8 cellular contexts compared by ENCODE assay signal in genomic region chr17:45051720-45052051, GRCh38. TPM values are rescaled to one million over a fixed set of nuclear protein-coding genes. Genes with fewer than 3 reads are reported as not detected.
DNase-seq lines count a peak whose midpoint lies in the region; ATAC-seq and TF ChIP-seq lines count a peak whose summit lies in the region.
"Not testable (repeated sequence)": the region's sequence is repeated elsewhere in the genome, so short reads cannot be mapped to it uniquely, and the experiment has no call there.

No MANE protein-coding gene starts in this region.

- H3K27ac ChIP-seq in ACC112 (ENCODE audit: low read depth, low read length): not testable (repeated sequence)
- H3K27ac ChIP-seq in RWPE1 (peak overlapping the region; percentile 99), colonic mucosa (peak overlapping the region; percentile 78), heart right ventricle (peak overlapping the region in 9 of 10 donors; percentile 77 to 93 (median 89))
- peak overlapping the region; percentile 67 for H3K27ac ChIP-seq in naive thymus-derived CD4-positive, alpha-beta T cell (ENCODE audit: low read depth, low read length)

- H3K36me3 ChIP-seq in ACC112 (ENCODE audit: insufficient read depth, low read length); H7 (replicated peaks; ENCODE audit: control insufficient read depth, insufficient read depth, low read length); colonic mucosa; heart right ventricle; naive thymus-derived CD4-positive, alpha-beta T cell (ENCODE audit: control insufficient read depth in 2 of 3, insufficient read depth in 3 of 3, low read length in 3 of 3): not testable (repeated sequence)

- POLR2A ChIA-PET in RWPE1 (lab: Yijun Ruan, JAX; ENCODE audit: low non-redundant PET): interaction anchor here (1.4 kb wide), 1 partner anchor 9 kb away, joined by 9 read pairs; the partner anchor contains the start of gene NMT1
- POLR2A ChIA-PET in naive thymus-derived CD4-positive, alpha-beta T cell (lab: Charles Lee): interaction anchor here (0.5 to 6.5 kb wide), 4 partner anchors 9 to 226 kb away, joined by 3 to 95 read pairs (median 8); partner anchors contain the start of genes HEXIM1 and NMT1

- 0 to 4% methylated on average over 3 to 5 of the region's 54 CpGs for WGBS in heart right ventricle, 2 donors

- not testable (repeated sequence) for H3K9me3 Mint-ChIP-seq in activated T-cell treated with anti-CD3 and anti-CD28 coated beads, Interleukin-2, amount 50 U/mL, for 72 hours; naive thymus-derived CD4-positive, alpha-beta T cell; stimulated activated naive CD8-positive, alpha-beta T cell treated with anti-CD3 and anti-CD28 coated beads, Interleukin-15, amount 100 ng/mL, for 72 hours

- H3K4me3 Mint-ChIP-seq in activated T-cell treated with anti-CD3 and anti-CD28 coated beads, Interleukin-2, amount 50 U/mL, for 72 hours: peak overlapping the region; percentile 73 to 86
- H3K4me3 Mint-ChIP-seq in naive thymus-derived CD4-positive, alpha-beta T cell: peak overlapping the region in 6 of 10 donors; percentile 78 to 88 (median 86)
- peak overlapping the region; percentile 90 to 91 for H3K4me3 Mint-ChIP-seq in stimulated activated naive CD8-positive, alpha-beta T cell treated with anti-CD3 and anti-CD28 coated beads, Interleukin-15, amount 100 ng/mL, for 72 hours

- H3K27ac Mint-ChIP-seq in activated T-cell treated with anti-CD3 and anti-CD28 coated beads, Interleukin-2, amount 50 U/mL, for 72 hours; stimulated activated naive CD8-positive, alpha-beta T cell treated with anti-CD3 and anti-CD28 coated beads, Interleukin-15, amount 100 ng/mL, for 72 hours: not testable (repeated sequence)
- H3K27ac Mint-ChIP-seq in naive thymus-derived CD4-positive, alpha-beta T cell: peak overlapping the region in 1 of 9 donors; percentile 93

- peaks cover 37% of the 10 kb centered on the region for H3K79me2 ChIP-seq in ACC112 (ENCODE audit: control insufficient read depth, insufficient read depth, low read length, unreplicated experiment)

- not testable (repeated sequence) for H3K27me3 ChIP-seq in ACC112 (ENCODE audit: insufficient read depth, low read length); H7 (ENCODE audit: control insufficient read depth, insufficient read depth, low read length); colonic mucosa; heart right ventricle; naive thymus-derived CD4-positive, alpha-beta T cell (ENCODE audit: control insufficient read depth in 2 of 2, insufficient read depth in 2 of 2, low read length in 2 of 2)

- H3K9me3 ChIP-seq in colonic mucosa; heart right ventricle; naive thymus-derived CD4-positive, alpha-beta T cell (ENCODE audit: control insufficient read depth in 2 of 3, low read length in 3 of 3): not testable (repeated sequence)

- DNase-seq in H7; RWPE1 (ENCODE audit: low spot score); activated T-cell treated with anti-CD3 and anti-CD28 coated beads, Interleukin-2, amount 50 U/mL, for 72 hours; colonic mucosa; heart right ventricle; naive thymus-derived CD4-positive, alpha-beta T cell; stimulated activated naive CD8-positive, alpha-beta T cell treated with anti-CD3 and anti-CD28 coated beads, Interleukin-15, amount 100 ng/mL, for 72 hours: not testable (repeated sequence)

- TF ChIP-seq CTCF in RWPE1 (conservative IDR thresholded peaks at IDR 0.05; ENCODE audit: low read depth); colonic mucosa (IDR thresholded peaks at IDR 0.05); heart right ventricle (IDR thresholded peaks at IDR 0.05): not testable (repeated sequence)

- intact Hi-C loops in colonic mucosa (cut with DNase I): not testable (repeated sequence)
- intact Hi-C loops in heart right ventricle (cut with DNase I): loop anchor here in 3 of 10 donors (1.0 to 5.0 kb wide), 3 partner anchors 9 to 46 kb away; partner anchors contain the start of gene NMT1 (in 1 of the 3)
- intact Hi-C loops in naive thymus-derived CD4-positive, alpha-beta T cell (cut with micrococcal nuclease): loop anchor here (1.0 to 5.0 kb wide), 13 partner anchors 10 to 851 kb away; partner anchors contain the start of genes HEXIM2 (in 2 of the 2), KIF18B (in 2 of the 2), MAP3K14 (in 2 of the 2) and NMT1 (in 2 of the 2)

- H3K27me3 Mint-ChIP-seq in activated T-cell treated with anti-CD3 and anti-CD28 coated beads, Interleukin-2, amount 50 U/mL, for 72 hours (ENCODE audit: low read depth); naive thymus-derived CD4-positive, alpha-beta T cell; stimulated activated naive CD8-positive, alpha-beta T cell treated with anti-CD3 and anti-CD28 coated beads, Interleukin-15, amount 100 ng/mL, for 72 hours: not testable (repeated sequence)

- H2AFZ ChIP-seq in ACC112 (ENCODE audit: low read length, unreplicated experiment): not testable (repeated sequence)

- not testable (repeated sequence) for H3K9ac ChIP-seq in colonic mucosa (ENCODE audit: low read depth in 2 of 2, low read length in 2 of 2)

- H3K4me1 Mint-ChIP-seq in activated T-cell treated with anti-CD3 and anti-CD28 coated beads, Interleukin-2, amount 50 U/mL, for 72 hours (ENCODE audit: low read depth): peaks cover 63% of the 10 kb centered on the region
- H3K4me1 Mint-ChIP-seq in naive thymus-derived CD4-positive, alpha-beta T cell: peaks cover 10 to 52% (median 38%) of the 10 kb centered on the region in 7 donors
- H3K4me1 Mint-ChIP-seq in stimulated activated naive CD8-positive, alpha-beta T cell treated with anti-CD3 and anti-CD28 coated beads, Interleukin-15, amount 100 ng/mL, for 72 hours: peaks cover 56% of the 10 kb centered on the region

- not testable (repeated sequence) for ATAC-seq in activated T-cell treated with anti-CD3 and anti-CD28 coated beads, Interleukin-2, amount 50 U/mL, for 72 hours (replicated peaks in 1 of 2); heart right ventricle; naive thymus-derived CD4-positive, alpha-beta T cell; stimulated activated naive CD8-positive, alpha-beta T cell treated with anti-CD3 and anti-CD28 coated beads, Interleukin-15, amount 100 ng/mL, for 72 hours

- H3K4me1 ChIP-seq in ACC112 (ENCODE audit: control insufficient read depth, insufficient read depth, low read length, unreplicated experiment): peaks cover 21% of the 10 kb centered on the region
- not testable (repeated sequence) for H3K4me1 ChIP-seq in colonic mucosa
- peaks cover 2 to 31% (median 21%) of the 10 kb centered on the region in 9 donors for H3K4me1 ChIP-seq in heart right ventricle
- H3K4me1 ChIP-seq in naive thymus-derived CD4-positive, alpha-beta T cell (ENCODE audit: control insufficient read depth in 2 of 2, insufficient read depth in 2 of 2, low read length in 2 of 2): peaks cover 19 to 26% of the 10 kb centered on the region in 2 donors

- H3K36me3 Mint-ChIP-seq in activated T-cell treated with anti-CD3 and anti-CD28 coated beads, Interleukin-2, amount 50 U/mL, for 72 hours (ENCODE audit: insufficient read depth in 2 of 2): peaks cover 5 to 10% of the 10 kb centered on the region in 2 donors
- H3K36me3 Mint-ChIP-seq in naive thymus-derived CD4-positive, alpha-beta T cell: peaks cover 0 to 14% (median 0%) of the 10 kb centered on the region in 5 donors

- H3K4me3 ChIP-seq in ACC112 (ENCODE audit: low read depth, low read length) (0 out of 2 replicates have a peak overlapping the region, but pooled peaks have one; percentile 83), H7 (ENCODE audit: insufficient read depth, low read depth, low read length) (peak overlapping the region; percentile 61), colonic mucosa (peak overlapping the region; percentile 46), heart right ventricle (peak overlapping the region in 9 of 10 donors; percentile 52 to 74 (median 67))
- not testable (repeated sequence) for H3K4me3 ChIP-seq in naive thymus-derived CD4-positive, alpha-beta T cell (ENCODE audit: low read length)

- CTCF ChIA-PET in RWPE1 (lab: Yijun Ruan, JAX): interaction anchor here (0.6 kb wide), 2 partner anchors 25 to 83 kb away, joined by 3 to 5 read pairs; no protein-coding TSS in a partner anchor
- CTCF ChIA-PET in naive thymus-derived CD4-positive, alpha-beta T cell (lab: Charles Lee): not testable (repeated sequence)

RNA-seq across cellular contexts. Expression of gene DCAKD, which starts 0.3 kb away (rescaled TPM):
- 70.7 and 71.5 TPM in 2 replicates for total RNA-seq in H7 (2014; rRNA removed; shearing (Covaris generic))
- total RNA-seq in activated T-cell treated with anti-CD3 and anti-CD28 coated beads, Interleukin-2, amount 50 U/mL, for 72 hours: 10 to 100 TPM; 42.0 to 59.2 TPM
- total RNA-seq in colonic mucosa (10 to 100 TPM; 20.2 to 46.8 TPM), heart right ventricle (10 to 100 TPM; 28.1 to 46.2 (median 32.7) TPM)
- 10 to 100 TPM; 21.1 to 22.9 TPM for polyA plus RNA-seq in heart right ventricle
- total RNA-seq in naive thymus-derived CD4-positive, alpha-beta T cell: 10 to 100 TPM; 14.2 to 36.8 (median 29.8) TPM
- polyA plus RNA-seq in naive thymus-derived CD4-positive, alpha-beta T cell: 10 to 100 TPM; 16.9 to 27.6 TPM

RNA-seq across cellular contexts. Expression of gene NMT1, which starts 9.4 kb away (rescaled TPM):
- 111 and 115 TPM in 2 replicates for total RNA-seq in H7 (2014; rRNA removed; shearing (Covaris generic))
- total RNA-seq in activated T-cell treated with anti-CD3 and anti-CD28 coated beads, Interleukin-2, amount 50 U/mL, for 72 hours: 100 to 1,000 TPM; 130 to 145 TPM
- 100 to 1,000 TPM in 1 of 2 donors, 10 to 100 TPM in 1; 68.0 to 127 TPM for total RNA-seq in colonic mucosa
- total RNA-seq in heart right ventricle: 100 to 1,000 TPM in 1 of 10 donors, 10 to 100 TPM in 9; 60.6 to 110 (median 74.4) TPM
- 10 to 100 TPM; 40.9 to 68.5 TPM for polyA plus RNA-seq in heart right ventricle
- 100 to 1,000 TPM in 3 of 5 experiments, 10 to 100 TPM in 2; 59.5 to 136 (median 121) TPM for total RNA-seq in naive thymus-derived CD4-positive, alpha-beta T cell
- polyA plus RNA-seq in naive thymus-derived CD4-positive, alpha-beta T cell: 10 to 100 TPM; 37.5 to 64.1 TPM
